ENCODE assay signal across 1 cellular context in genomic region chr3:120595788-120596115, GRCh38.
TF ChIP-seq lines count a peak whose summit lies in the region.

No MANE protein-coding gene starts in this region.

TF ChIP-seq in HepG2, 621 proteins besides CTCF, POLR2A, EP300 and RAD21 (continued from another document and continues in another):
- TF ChIP-seq KDM4B (CRISPR knock-in tag; IDR thresholded peaks at IDR 0.05), result no peak
- no peak for TF ChIP-seq ZNF709 (CRISPR knock-in tag; IDR thresholded peaks at IDR 0.05)
- no peak for TF ChIP-seq ZNF235 (CRISPR knock-in tag; IDR thresholded peaks at IDR 0.05; ENCODE audit: borderline replicate concordance)
- TF ChIP-seq NCOA2 (CRISPR knock-in tag; IDR thresholded peaks at IDR 0.05), result no peak
- TF ChIP-seq TBX2 (CRISPR knock-in tag; IDR thresholded peaks at IDR 0.05; ENCODE audit: borderline replicate concordance), result no peak
- TF ChIP-seq ZNF546 (CRISPR knock-in tag; conservative IDR thresholded peaks at IDR 0.05), result no peak
- TF ChIP-seq ZNF761 (CRISPR knock-in tag; conservative IDR thresholded peaks at IDR 0.05), result no peak
- TF ChIP-seq, protein P1, sequence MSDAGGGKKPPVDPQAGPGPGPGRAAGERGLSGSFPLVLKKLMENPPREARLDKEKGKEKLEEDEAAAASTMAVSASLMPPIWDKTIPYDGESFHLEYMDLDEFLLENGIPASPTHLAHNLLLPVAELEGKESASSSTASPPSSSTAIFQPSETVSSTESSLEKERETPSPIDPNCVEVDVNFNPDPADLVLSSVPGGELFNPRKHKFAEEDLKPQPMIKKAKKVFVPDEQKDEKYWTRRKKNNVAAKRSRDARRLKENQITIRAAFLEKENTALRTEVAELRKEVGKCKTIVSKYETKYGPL (CRISPR knock-in tag; IDR thresholded peaks at IDR 0.05), result 0 out of 2 replicates have a peak, but pooled peaks have one; percentile 0
- TF ChIP-seq THAP7 (CRISPR knock-in tag; IDR thresholded peaks at IDR 0.05), result no peak
- TF ChIP-seq SP2 (CRISPR knock-in tag; IDR thresholded peaks at IDR 0.05), result no peak
- TF ChIP-seq ZBTB46 (CRISPR knock-in tag; IDR thresholded peaks at IDR 0.05; ENCODE audit: borderline replicate concordance), result no peak
- no peak for TF ChIP-seq DBP (CRISPR knock-in tag; IDR thresholded peaks at IDR 0.05; ENCODE audit: not compliant biosample characterization)
- 0 out of 2 replicates have a peak, but pooled peaks have one; percentile 1 for TF ChIP-seq SSRP1 (CRISPR knock-in tag; IDR thresholded peaks at IDR 0.05)
- TF ChIP-seq ZNF160 (CRISPR knock-in tag; IDR thresholded peaks at IDR 0.05), result no peak
- 0 out of 2 replicates have a peak, but pooled peaks have one; percentile 35 for TF ChIP-seq SMYD3 (CRISPR knock-in tag; IDR thresholded peaks at IDR 0.05)
- no peak for TF ChIP-seq GLMP (CRISPR knock-in tag; IDR thresholded peaks at IDR 0.05; ENCODE audit: borderline replicate concordance)
- 0 out of 2 replicates have a peak, but pooled peaks have one; percentile 42 for TF ChIP-seq HDAC1 (CRISPR knock-in tag; IDR thresholded peaks at IDR 0.05)
- no peak for TF ChIP-seq ZNF562 (CRISPR knock-in tag; IDR thresholded peaks at IDR 0.05; ENCODE audit: borderline replicate concordance)
- TF ChIP-seq, protein P2, sequence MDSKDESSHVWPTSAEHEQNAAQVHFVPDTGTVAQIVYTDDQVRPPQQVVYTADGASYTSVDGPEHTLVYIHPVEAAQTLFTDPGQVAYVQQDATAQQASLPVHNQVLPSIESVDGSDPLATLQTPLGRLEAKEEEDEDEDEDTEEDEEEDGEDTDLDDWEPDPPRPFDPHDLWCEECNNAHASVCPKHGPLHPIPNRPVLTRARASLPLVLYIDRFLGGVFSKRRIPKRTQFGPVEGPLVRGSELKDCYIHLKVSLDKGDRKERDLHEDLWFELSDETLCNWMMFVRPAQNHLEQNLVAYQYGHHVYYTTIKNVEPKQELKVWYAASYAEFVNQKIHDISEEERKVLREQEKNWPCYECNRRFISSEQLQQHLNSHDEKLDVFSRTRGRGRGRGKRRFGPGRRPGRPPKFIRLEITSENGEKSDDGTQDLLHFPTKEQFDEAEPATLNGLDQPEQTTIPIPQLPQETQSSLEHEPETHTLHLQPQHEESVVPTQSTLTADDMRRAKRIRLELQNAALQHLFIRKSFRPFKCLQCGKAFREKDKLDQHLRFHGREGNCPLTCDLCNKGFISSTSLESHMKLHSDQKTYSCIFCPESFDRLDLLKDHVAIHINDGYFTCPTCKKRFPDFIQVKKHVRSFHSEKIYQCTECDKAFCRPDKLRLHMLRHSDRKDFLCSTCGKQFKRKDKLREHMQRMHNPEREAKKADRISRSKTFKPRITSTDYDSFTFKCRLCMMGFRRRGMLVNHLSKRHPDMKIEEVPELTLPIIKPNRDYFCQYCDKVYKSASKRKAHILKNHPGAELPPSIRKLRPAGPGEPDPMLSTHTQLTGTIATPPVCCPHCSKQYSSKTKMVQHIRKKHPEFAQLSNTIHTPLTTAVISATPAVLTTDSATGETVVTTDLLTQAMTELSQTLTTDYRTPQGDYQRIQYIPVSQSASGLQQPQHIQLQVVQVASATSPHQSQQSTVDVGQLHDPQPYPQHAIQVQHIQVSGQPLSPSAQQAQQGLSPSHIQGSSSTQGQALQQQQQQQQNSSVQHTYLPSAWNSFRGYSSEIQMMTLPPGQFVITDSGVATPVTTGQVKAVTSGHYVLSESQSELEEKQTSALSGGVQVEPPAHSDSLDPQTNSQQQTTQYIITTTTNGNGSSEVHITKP (CRISPR knock-in tag; IDR thresholded peaks at IDR 0.05; ENCODE audit: low read depth), result no peak
- TF ChIP-seq HNRNPH1 (optimal IDR thresholded peaks at IDR 0.05; ENCODE audit: low read depth, low read length), result no peak
- TF ChIP-seq MBNL3 (CRISPR knock-in tag; conservative IDR thresholded peaks at IDR 0.05), result no peak
- TF ChIP-seq, protein P3, sequence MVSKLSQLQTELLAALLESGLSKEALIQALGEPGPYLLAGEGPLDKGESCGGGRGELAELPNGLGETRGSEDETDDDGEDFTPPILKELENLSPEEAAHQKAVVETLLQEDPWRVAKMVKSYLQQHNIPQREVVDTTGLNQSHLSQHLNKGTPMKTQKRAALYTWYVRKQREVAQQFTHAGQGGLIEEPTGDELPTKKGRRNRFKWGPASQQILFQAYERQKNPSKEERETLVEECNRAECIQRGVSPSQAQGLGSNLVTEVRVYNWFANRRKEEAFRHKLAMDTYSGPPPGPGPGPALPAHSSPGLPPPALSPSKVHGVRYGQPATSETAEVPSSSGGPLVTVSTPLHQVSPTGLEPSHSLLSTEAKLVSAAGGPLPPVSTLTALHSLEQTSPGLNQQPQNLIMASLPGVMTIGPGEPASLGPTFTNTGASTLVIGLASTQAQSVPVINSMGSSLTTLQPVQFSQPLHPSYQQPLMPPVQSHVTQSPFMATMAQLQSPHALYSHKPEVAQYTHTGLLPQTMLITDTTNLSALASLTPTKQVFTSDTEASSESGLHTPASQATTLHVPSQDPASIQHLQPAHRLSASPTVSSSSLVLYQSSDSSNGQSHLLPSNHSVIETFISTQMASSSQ (IDR thresholded peaks at IDR 0.05; ENCODE audit: low read depth), result no peak
- TF ChIP-seq, protein P3 (CRISPR knock-in tag; IDR thresholded peaks at IDR 0.05; ENCODE audit: borderline replicate concordance), result no peak
- TF ChIP-seq HNRNPUL1 (IDR thresholded peaks at IDR 0.05; ENCODE audit: low read depth, low read length), result no peak
- no peak for TF ChIP-seq ZFP41 (CRISPR knock-in tag; IDR thresholded peaks at IDR 0.05; ENCODE audit: borderline replicate concordance)
- no peak for TF ChIP-seq IKZF4 (CRISPR knock-in tag; IDR thresholded peaks at IDR 0.05; ENCODE audit: borderline replicate concordance, low read depth, not compliant biosample characterization)
- peak; percentile 81; the same call in 1 of the 2 replicates for TF ChIP-seq RCOR2 (CRISPR knock-in tag; IDR thresholded peaks at IDR 0.05)
- TF ChIP-seq ZNF687 (CRISPR knock-in tag; IDR thresholded peaks at IDR 0.05), result no peak
- no peak for TF ChIP-seq PAWR (CRISPR knock-in tag; IDR thresholded peaks at IDR 0.05; ENCODE audit: borderline replicate concordance)
- TF ChIP-seq ZNF781 (CRISPR knock-in tag; IDR thresholded peaks at IDR 0.05; ENCODE audit: borderline replicate concordance, not compliant biosample characterization), result no peak
